ENCODE assay signal across 35 cellular contexts in the genomic region with DNA sequence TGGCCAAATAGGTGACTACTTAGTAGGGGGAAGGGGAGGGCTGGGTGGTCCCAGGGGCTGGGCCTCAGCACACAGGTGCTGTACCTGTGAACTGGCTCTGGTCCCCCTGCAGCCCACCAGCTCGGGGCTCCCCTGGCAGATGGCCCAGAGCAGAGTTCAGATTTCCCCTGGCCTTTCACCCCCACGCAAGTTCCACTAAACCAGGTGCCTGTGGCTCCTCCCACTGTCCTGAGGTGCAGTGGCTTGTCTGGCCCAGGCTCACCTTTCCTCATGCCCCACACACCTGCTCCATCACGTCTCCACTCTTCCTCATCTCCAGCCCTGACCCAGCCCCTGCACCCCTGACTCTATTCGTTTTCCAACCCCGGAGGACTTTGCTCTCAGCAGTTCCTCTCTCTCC. TPM values are rescaled to one million over a fixed set of nuclear protein-coding genes. Genes with fewer than 3 reads are reported as not detected.
"Had no signal": no experiment of that assay in that cellular context is flagged by ENCODE, and none has a peak within 500 bp of the region (broad histone marks: within the 10 kb centered on the region; RNA-seq: fewer than 3 reads in every experiment).

No MANE protein-coding gene starts in this region.

- H3K27ac ChIP-seq: esophagus muscularis mucosa, foreskin keratinocyte, gastroesophageal sphincter, heart left ventricle, hepatocyte, neural progenitor cell, prostate gland, right atrium auricular region, stomach, thyroid gland had no signal

- DNase-seq: central memory CD4-positive, alpha-beta T cell; effector CD8-positive, alpha-beta T cell; foreskin keratinocyte; heart left ventricle; kidney glomerular epithelial cell; left colon; mucosa of descending colon; naive B cell; nucleus accumbens; stimulated activated naive B cell treated with anti-CD40 and anti-IgM and Interleukin-4, amounts not matched to agents 10 μg/mL and 1 μg/mL and 100 μg/mL, for 72 hours; stomach; thyroid gland; trophoblast cell had no signal

- H3K4me1 ChIP-seq: foreskin keratinocyte, gastroesophageal sphincter, prostate gland, stomach, thyroid gland had no signal

- H3K4me1 Mint-ChIP-seq: memory B cell; naive B cell; stimulated activated naive B cell treated with anti-CD40 and anti-IgM and Interleukin-4, amounts not matched to agents 10 μg/mL and 1 μg/mL and 100 μg/mL, for 72 hours had no signal

- H3K36me3 Mint-ChIP-seq: memory B cell; mesothelial cell of epicardium; naive B cell; natural killer cell treated with Interleukin-12 subunit alpha and Interleukin-12 subunit beta and Interleukin-15 and Interleukin-18, amount 100 ng/mL, for 72 hours; stimulated activated naive B cell treated with anti-CD40 and anti-IgM and Interleukin-4, amounts not matched to agents 10 μg/mL and 1 μg/mL and 100 μg/mL, for 72 hours had no signal

- H3K27me3 ChIP-seq: neural progenitor cell, thyroid gland had no signal

- ATAC-seq: foreskin keratinocyte; gastroesophageal sphincter; heart left ventricle; left colon; mucosa of descending colon; sciatic nerve; stimulated activated naive B cell treated with anti-CD40 and anti-IgM and Interleukin-4, amounts not matched to agents 10 μg/mL and 1 μg/mL and 100 μg/mL, for 72 hours had no signal

- H3K9me3 Mint-ChIP-seq: dendritic cell treated with granulocyte-macrophage colony-stimulating factor and Interleukin-4, amounts not matched to agents 40 ng/mL and 50 ng/mL, for 4 days; memory B cell; mesothelial cell of epicardium; naive B cell; natural killer cell treated with Interleukin-12 subunit alpha and Interleukin-12 subunit beta and Interleukin-15 and Interleukin-18, amount 100 ng/mL, for 72 hours; stimulated activated naive B cell treated with anti-CD40 and anti-IgM and Interleukin-4, amounts not matched to agents 10 μg/mL and 1 μg/mL and 100 μg/mL, for 72 hours had no signal

- H3K9me3 ChIP-seq: esophagus muscularis mucosa, gastroesophageal sphincter, heart left ventricle, mucosa of descending colon, prostate gland, right atrium auricular region, stomach, thyroid gland had no signal

- H3K4me3 ChIP-seq: esophagus muscularis mucosa, gastroesophageal sphincter, heart left ventricle, hepatocyte, lung, mucosa of descending colon, neural progenitor cell, prostate gland, right atrium auricular region, stomach, thyroid gland had no signal

- H3K36me3 ChIP-seq: esophagus muscularis mucosa, gastroesophageal sphincter, heart left ventricle, neural progenitor cell, prostate gland, right atrium auricular region, stomach, thyroid gland had no signal

- H3K27ac Mint-ChIP-seq: dendritic cell treated with granulocyte-macrophage colony-stimulating factor and Interleukin-4, amounts not matched to agents 40 ng/mL and 50 ng/mL, for 4 days; memory B cell; mesothelial cell of epicardium; naive B cell; natural killer cell treated with Interleukin-12 subunit alpha and Interleukin-12 subunit beta and Interleukin-15 and Interleukin-18, amount 100 ng/mL, for 72 hours; neural progenitor cell; stimulated activated naive B cell treated with anti-CD40 and anti-IgM and Interleukin-4, amounts not matched to agents 10 μg/mL and 1 μg/mL and 100 μg/mL, for 72 hours had no signal

- H3K4me3 Mint-ChIP-seq: dendritic cell treated with granulocyte-macrophage colony-stimulating factor and Interleukin-4, amounts not matched to agents 40 ng/mL and 50 ng/mL, for 4 days; memory B cell; mesothelial cell of epicardium; naive B cell; natural killer cell treated with Interleukin-12 subunit alpha and Interleukin-12 subunit beta and Interleukin-15 and Interleukin-18, amount 100 ng/mL, for 72 hours; neural progenitor cell; stimulated activated naive B cell treated with anti-CD40 and anti-IgM and Interleukin-4, amounts not matched to agents 10 μg/mL and 1 μg/mL and 100 μg/mL, for 72 hours had no signal

RNA-seq across cellular contexts. Expression of a gene that starts 47.3 kb away (rescaled TPM):
- total RNA-seq: cerebellum; endothelial cell of umbilical vein; epithelial cell of proximal tubule; esophagus muscularis mucosa; fibroblast of lung; foreskin keratinocyte; gastroesophageal sphincter; hepatocyte; left colon; liver; lung; mesothelial cell of epicardium; mucosa of descending colon; natural killer cell treated with Interleukin-12 subunit alpha and Interleukin-12 subunit beta and Interleukin-15 and Interleukin-18, amount 100 ng/mL, for 72 hours; osteocyte; right atrium auricular region; sciatic nerve; skeletal muscle tissue; stomach; subcutaneous adipose tissue; temporal lobe; thyroid gland; urinary bladder had no signal
